8 cellular contexts compared by ENCODE assay signal in the genomic region with DNA sequence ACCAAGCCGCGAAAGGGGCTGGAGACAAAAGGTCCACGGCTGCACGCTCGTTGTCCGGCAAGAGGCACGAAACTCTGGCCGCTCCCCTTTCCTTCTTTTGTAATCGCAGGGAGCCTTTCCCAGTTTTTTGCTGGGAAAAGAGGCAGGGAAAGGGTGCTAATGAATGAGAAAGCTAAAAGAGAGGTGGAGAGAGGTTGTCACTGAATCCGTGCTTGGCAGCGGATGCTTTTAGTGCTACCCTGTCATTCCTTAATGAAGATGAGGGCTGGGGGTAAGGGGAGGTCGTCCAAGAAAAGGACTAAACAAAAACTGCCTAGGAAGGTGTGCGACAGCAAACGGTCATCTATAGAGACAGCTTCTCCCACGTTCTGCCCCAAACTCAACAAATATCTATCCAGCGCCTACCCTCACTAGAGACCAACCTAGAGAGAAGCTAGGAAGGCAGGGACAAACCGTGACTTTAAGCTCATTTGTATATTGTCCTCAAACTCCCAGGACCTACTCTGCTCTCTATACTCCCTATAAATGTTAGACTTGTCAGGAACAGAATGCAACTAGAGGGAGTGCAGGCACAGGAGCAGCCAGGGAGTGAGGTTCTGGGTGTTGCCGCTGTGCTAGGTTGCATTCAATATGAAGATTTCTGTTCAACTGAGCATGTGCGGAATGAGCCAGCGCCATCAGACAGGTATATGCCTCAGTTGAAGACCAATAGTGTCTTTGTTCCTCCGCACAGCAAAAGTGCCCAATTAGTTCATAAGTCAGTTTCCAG. TPM values are rescaled to one million over a fixed set of nuclear protein-coding genes. Genes with fewer than 3 reads are reported as not detected.
DNase-seq lines count a peak whose midpoint lies in the region; ATAC-seq and TF ChIP-seq lines count a peak whose summit lies in the region.

No MANE protein-coding gene starts in this region.

- H3K4me1 Mint-ChIP-seq in T-helper 1 cell treated with Interleukin-12 subunit alpha and Interleukin-12 subunit beta and Interleukin-4 antibody, amounts not matched to agents 30 μg/mL and 1 μg/mL, for 36 hours (ENCODE audit: low read depth) = peaks cover 18% of the 10 kb centered on the region

- H3K9me3 ChIP-seq in DND-41 (ENCODE audit: insufficient read depth, low read length, severe bottlenecking) (no peaks in the 10 kb centered on the region), liver (ENCODE audit: control insufficient read depth in 4 of 4, low read length in 3 of 4) (no peaks in the 10 kb centered on the region)

- H2AFZ ChIP-seq in DND-41 (ENCODE audit: low read depth, low read length) = peak overlapping the region; percentile 73

- H3K36me3 ChIP-seq in DND-41 (ENCODE audit: insufficient read depth, low read length) (no peaks in the 10 kb centered on the region; the same call in 1 of the 2 replicates), liver (ENCODE audit: control insufficient read depth in 4 of 4, insufficient read depth in 3 of 4, low read depth in 1 of 4, low read length in 3 of 4) (no peaks in the 10 kb centered on the region)

- H3K9me3 Mint-ChIP-seq in T-helper 1 cell treated with Interleukin-12 subunit alpha and Interleukin-12 subunit beta and Interleukin-4 antibody, amounts not matched to agents 30 μg/mL and 1 μg/mL, for 36 hours = no peaks in the 10 kb centered on the region

- peaks cover 42% of the 10 kb centered on the region for H3K79me2 ChIP-seq in DND-41 (ENCODE audit: insufficient read depth, low read length)

- H3K27me3 ChIP-seq in DND-41 (ENCODE audit: insufficient read depth, low read length, poor library complexity) (no peaks in the 10 kb centered on the region), liver (ENCODE audit: control insufficient read depth in 4 of 4, insufficient read depth in 4 of 4, low read length in 3 of 4) (no peaks in the 10 kb centered on the region)

- ATAC-seq in DND-41 (ENCODE audit: insufficient read depth, low read depth) (0 out of 3 replicates have a peak, but pooled peaks have one; percentile 15), HG02981 (IDR thresholded peaks at IDR 0.05; ENCODE audit: unreplicated experiment) (no peak)

- peaks cover 29% of the 10 kb centered on the region for H3K4me1 ChIP-seq in DND-41 (ENCODE audit: insufficient read depth, low read length)
- H3K4me1 ChIP-seq in liver (ENCODE audit: control insufficient read depth in 4 of 4, insufficient read depth in 4 of 4, low read length in 3 of 4) = peaks cover 0 to 4% (median 1%) of the 10 kb centered on the region in 4 donors

- peak; percentile 27 to 33 for TF ChIP-seq RAD21 in liver (IDR thresholded peaks at IDR 0.05)

- H3K27ac Mint-ChIP-seq in T-helper 1 cell treated with Interleukin-12 subunit alpha and Interleukin-12 subunit beta and Interleukin-4 antibody, amounts not matched to agents 30 μg/mL and 1 μg/mL, for 36 hours = peak overlapping the region; percentile 76

- peaks cover 6% of the 10 kb centered on the region; the same call in 1 of the 2 replicates for H4K20me1 ChIP-seq in DND-41 (ENCODE audit: insufficient read depth, low read length)

- H3K36me3 Mint-ChIP-seq in T-helper 1 cell treated with Interleukin-12 subunit alpha and Interleukin-12 subunit beta and Interleukin-4 antibody, amounts not matched to agents 30 μg/mL and 1 μg/mL, for 36 hours (ENCODE audit: low read depth) = peaks cover under 1% of the 10 kb centered on the region

- TF ChIP-seq CTCF in DND-41 (IDR thresholded peaks at IDR 0.05; ENCODE audit: borderline replicate concordance, extremely low read depth, low read length, poor library complexity, severe bottlenecking) (no peak), coronary artery (IDR thresholded peaks at IDR 0.05) (no peak), liver (IDR thresholded peaks at IDR 0.05; ENCODE audit: low read depth, low read length, missing input control) (no peak)

- peak overlapping the region; percentile 40 to 89; a peak in 3 of 4 replicates for H3K4me3 ChIP-seq in DND-41 (ENCODE audit: low read depth in 1 of 2, low read length in 2 of 2)
- peak overlapping the region; percentile 81 for H3K4me3 ChIP-seq in coronary artery
- peak overlapping the region; percentile 67 to 76 (median 68) for H3K4me3 ChIP-seq in liver (ENCODE audit: low read depth in 1 of 3, low read length in 3 of 3)

- H3K9ac ChIP-seq in DND-41 (ENCODE audit: low read depth, low read length) = peak overlapping the region; percentile 75
- peak overlapping the region in 1 of 2 donors; percentile 66 for H3K9ac ChIP-seq in liver (ENCODE audit: low read depth in 1 of 2, low read length in 2 of 2)

- DNase-seq in DND-41 = peak; percentile 37
- DNase-seq in M059J (ENCODE audit: low read depth) = peak; percentile 67
- DNase-seq in coronary artery (ENCODE audit: low spot score) = no peak
- DNase-seq in stimulated activated naive CD4-positive, alpha-beta T cell treated with Interleukin-2 at 50 U/mL for 16 hours (lab: John Stamatoyannopoulos, UW) = peak; percentile 21
- DNase-seq in mesenteric fat pad (ENCODE audit: low spot score) = no peak

- 1% methylated on average over 21 of the region's 21 CpGs for WGBS in liver

- H3K27me3 Mint-ChIP-seq in T-helper 1 cell treated with Interleukin-12 subunit alpha and Interleukin-12 subunit beta and Interleukin-4 antibody, amounts not matched to agents 30 μg/mL and 1 μg/mL, for 36 hours (ENCODE audit: low read depth) = no peaks in the 10 kb centered on the region

- H3K4me2 ChIP-seq in DND-41 (ENCODE audit: insufficient read depth, low read length) = peak overlapping the region; percentile 82

- H3K27ac ChIP-seq in DND-41 (ENCODE audit: low read length) = peak overlapping the region; percentile 91
- H3K27ac ChIP-seq in coronary artery = peak overlapping the region; percentile 22 to 93
- H3K27ac ChIP-seq in liver (ENCODE audit: low read depth in 1 of 2, low read length in 2 of 2) = peak overlapping the region; percentile 73 to 79

- peak overlapping the region; percentile 82 for H3K4me3 Mint-ChIP-seq in T-helper 1 cell treated with Interleukin-12 subunit alpha and Interleukin-12 subunit beta and Interleukin-4 antibody, amounts not matched to agents 30 μg/mL and 1 μg/mL, for 36 hours

TF ChIP-seq in liver, 16 proteins besides CTCF, POLR2A, EP300 and RAD21:
- TF ChIP-seq RXRA (IDR thresholded peaks at IDR 0.05) = no peak
- TF ChIP-seq YY1 (IDR thresholded peaks at IDR 0.05) = no peak
- TF ChIP-seq HNF4A (conservative IDR thresholded peaks at IDR 0.05) = no peak
- TF ChIP-seq FOXA2 (IDR thresholded peaks at IDR 0.05) = no peak

RNA-seq across cellular contexts. Expression of gene CASK, which starts 0.8 kb away (rescaled TPM):
- total RNA-seq in M059J (2014; rRNA removed; shearing (Covaris generic)) = 31.5 and 52.7 TPM in 2 replicates
- total RNA-seq in liver = 10 to 100 TPM in 1 of 2 donors, 1 to 10 TPM in 1; 8.6 to 14.8 TPM
- polyA plus RNA-seq in liver = 1 to 10 TPM; 3.6 to 3.9 TPM
- total RNA-seq in mesenteric fat pad = 30.2 TPM

Comparison
In these comparisons a context has a peak if more than half of its experiments do, and no peak if none do; other contexts are left out.
1. DNase-seq: peak in DND-41 (single experiment), M059J (single experiment) and stimulated activated naive CD4-positive, alpha-beta T cell treated with Interleukin-2 at 50 U/mL for 16 hours (single experiment); none in coronary artery (single experiment) and mesenteric fat pad (single experiment).
2. Peak in every context shown above with its lines, with median percentiles within 50 percentile points of each other: H3K27ac ChIP-seq and H3K4me3 ChIP-seq.